19 cellular contexts compared by ENCODE assay signal in the genomic region with DNA sequence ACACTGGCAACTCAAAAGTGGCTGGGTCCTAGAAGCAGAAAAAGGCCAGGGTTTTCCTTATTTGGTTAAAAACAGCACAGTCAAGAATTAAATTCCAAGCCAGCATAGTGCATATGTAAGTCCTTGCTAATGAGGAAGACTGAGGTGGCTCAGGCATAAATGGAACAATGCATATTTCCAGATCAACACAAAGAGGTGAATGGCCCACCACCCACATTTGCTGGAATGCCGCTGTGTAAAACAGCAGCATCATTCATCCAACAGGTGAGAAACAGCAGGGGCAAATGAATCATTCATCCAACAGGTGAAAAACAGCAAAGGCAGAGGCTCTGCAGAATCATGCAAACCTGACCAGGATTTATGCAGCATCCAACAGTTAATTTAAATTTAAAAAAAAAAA. TPM values are rescaled to one million over a fixed set of nuclear protein-coding genes. Genes with fewer than 3 reads are reported as not detected.
"Had no signal": no experiment of that assay in that cellular context is flagged by ENCODE, and none has a peak within 500 bp of the region (broad histone marks: within the 10 kb centered on the region; RNA-seq: fewer than 3 reads in every experiment).

No MANE protein-coding gene starts in this region.

- DNase-seq: activated CD8-positive, alpha-beta T cell treated with anti-CD3 and anti-CD28 coated beads, Interleukin-2, amount 10 ng/mL, durations not matched to agents 7 days and 5 days; activated naive CD4-positive, alpha-beta T cell treated with Interleukin-2 at 50 U/mL for 16 hours; activated naive CD8-positive, alpha-beta T cell treated with anti-CD3 and anti-CD28 coated beads, Interleukin-2, amount 10 ng/mL, durations not matched to agents 7 days and 5 days; activated T-cell treated with anti-CD3 and anti-CD28 coated beads, Interleukin-2, amount 50 U/mL, for 24 hours; effector memory CD4-positive, alpha-beta T cell; esophagus squamous epithelium; heart right ventricle; immature natural killer cell; left ventricle myocardium inferior; stimulated activated CD4-positive, alpha-beta T cell treated with anti-CD3 and anti-CD28 coated beads, Interleukin-2, amount 100 ng/mL, for 24 hours; stimulated activated naive CD8-positive, alpha-beta T cell treated with anti-CD3 and anti-CD28 coated beads, Interleukin-15, Interleukin-2, amounts not matched to agents 100 U/mL and 50 U/mL, for 24 hours; T-cell had no signal

- H3K4me3 Mint-ChIP-seq: activated CD4-positive, alpha-beta T cell treated with anti-CD3 and anti-CD28 coated beads, Interleukin-2, amount 10 ng/mL, durations not matched to agents 7 days and 5 days; activated CD8-positive, alpha-beta T cell treated with anti-CD3 and anti-CD28 coated beads, Interleukin-2, amount 10 ng/mL, durations not matched to agents 7 days and 5 days; activated naive CD8-positive, alpha-beta T cell treated with anti-CD3 and anti-CD28 coated beads, Interleukin-2, amount 10 ng/mL, durations not matched to agents 7 days and 5 days; activated T-cell treated with anti-CD3 and anti-CD28 coated beads, Interleukin-2, amount 50 U/mL, for 24 hours; immature natural killer cell; neural crest cell; T-cell had no signal

- H3K4me3 ChIP-seq: body of pancreas, esophagus squamous epithelium, heart right ventricle, left ventricle myocardium inferior, prostate gland, right atrium auricular region, tibial nerve had no signal

- H3K9me3 ChIP-seq: body of pancreas, esophagus squamous epithelium, heart right ventricle, left ventricle myocardium inferior, prostate gland, right atrium auricular region, tibial nerve had no signal

- H3K4me1 ChIP-seq: esophagus squamous epithelium, heart right ventricle, left ventricle myocardium inferior, right atrium auricular region had no signal

- H3K27ac ChIP-seq: body of pancreas, esophagus squamous epithelium, heart right ventricle, left ventricle myocardium inferior, right atrium auricular region, tibial nerve had no signal

- H3K4me1 Mint-ChIP-seq: activated CD4-positive, alpha-beta T cell treated with anti-CD3 and anti-CD28 coated beads, Interleukin-2, amount 10 ng/mL, durations not matched to agents 7 days and 5 days; activated naive CD8-positive, alpha-beta T cell treated with anti-CD3 and anti-CD28 coated beads, Interleukin-2, amount 10 ng/mL, durations not matched to agents 7 days and 5 days; immature natural killer cell; neural crest cell; T-cell had no signal

- H3K36me3 Mint-ChIP-seq: activated naive CD8-positive, alpha-beta T cell treated with anti-CD3 and anti-CD28 coated beads, Interleukin-2, amount 10 ng/mL, durations not matched to agents 7 days and 5 days; immature natural killer cell; T-cell had no signal

- H3K9me3 Mint-ChIP-seq: activated CD4-positive, alpha-beta T cell treated with anti-CD3 and anti-CD28 coated beads, Interleukin-2, amount 10 ng/mL, durations not matched to agents 7 days and 5 days; activated naive CD8-positive, alpha-beta T cell treated with anti-CD3 and anti-CD28 coated beads, Interleukin-2, amount 10 ng/mL, durations not matched to agents 7 days and 5 days; activated T-cell treated with anti-CD3 and anti-CD28 coated beads, Interleukin-2, amount 50 U/mL, for 24 hours; activated T-helper 2 cell treated with anti-CD3 and anti-CD28 coated beads, Interferon-gamma antibody, Interleukin-2, Interleukin-4, amounts not matched to agents 10 μg/mL and 5 μg/mL and 100 μg/mL, durations not matched to agents 14 hours and 24 hours and 36 hours; immature natural killer cell; neural crest cell; T-cell had no signal

- H3K36me3 ChIP-seq: esophagus squamous epithelium, heart right ventricle, left ventricle myocardium inferior, prostate gland, right atrium auricular region, tibial nerve had no signal

- H3K27ac Mint-ChIP-seq: activated CD4-positive, alpha-beta T cell treated with anti-CD3 and anti-CD28 coated beads, Interleukin-2, amount 10 ng/mL, durations not matched to agents 7 days and 5 days; activated CD8-positive, alpha-beta T cell treated with anti-CD3 and anti-CD28 coated beads, Interleukin-2, amount 10 ng/mL, durations not matched to agents 7 days and 5 days; activated naive CD8-positive, alpha-beta T cell treated with anti-CD3 and anti-CD28 coated beads, Interleukin-2, amount 10 ng/mL, durations not matched to agents 7 days and 5 days; activated T-cell treated with anti-CD3 and anti-CD28 coated beads, Interleukin-2, amount 50 U/mL, for 24 hours; activated T-helper 2 cell treated with anti-CD3 and anti-CD28 coated beads, Interferon-gamma antibody, Interleukin-2, Interleukin-4, amounts not matched to agents 10 μg/mL and 5 μg/mL and 100 μg/mL, durations not matched to agents 14 hours and 24 hours and 36 hours; immature natural killer cell; T-cell had no signal

- H3K27me3 ChIP-seq: body of pancreas, esophagus squamous epithelium, right atrium auricular region, tibial nerve had no signal

RNA-seq across cellular contexts. Expression of a gene that starts 32.9 kb away (rescaled TPM):
- total RNA-seq: activated CD4-positive, alpha-beta T cell treated with anti-CD3 and anti-CD28 coated beads, Interleukin-2, amount 10 ng/mL, durations not matched to agents 7 days and 5 days; activated CD8-positive, alpha-beta T cell treated with anti-CD3 and anti-CD28 coated beads, Interleukin-2, amount 10 ng/mL, durations not matched to agents 7 days and 5 days had no signal
